Comparison of ENCODE assay signal across 20 cellular contexts in the genomic region with DNA sequence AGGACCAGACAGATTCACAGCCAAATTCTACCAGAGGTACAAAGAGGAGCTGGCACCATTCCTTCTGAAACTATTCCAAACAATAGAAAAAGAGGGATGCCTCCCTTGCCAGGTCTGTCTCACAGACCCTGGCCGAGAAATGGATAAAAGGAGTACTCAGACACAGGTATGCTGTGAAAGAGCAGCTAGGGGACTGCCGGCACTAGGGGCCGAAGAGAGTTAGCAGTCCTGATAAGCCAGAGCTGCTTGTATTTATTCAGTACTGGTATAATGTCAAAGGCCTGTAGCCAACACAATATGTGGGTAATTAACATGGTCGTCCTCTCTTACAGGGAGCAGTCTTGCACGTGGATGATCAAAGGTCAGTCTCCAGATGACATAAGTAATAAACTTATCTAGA.
"Had no signal": no experiment of that assay in that cellular context is flagged by ENCODE, and none has a peak within 500 bp of the region (broad histone marks: within the 10 kb centered on the region; RNA-seq: fewer than 3 reads in every experiment).

No MANE protein-coding gene starts in this region.

- H3K9me3 ChIP-seq: colonic mucosa, ovary, right atrium auricular region, thoracic aorta had no signal

- H3K79me2 ChIP-seq: hepatocyte had no signal

- H3K27ac ChIP-seq: colonic mucosa, foreskin keratinocyte, hepatocyte, ovary, right atrium auricular region, sigmoid colon, skin epidermis, stomach, thoracic aorta, transverse colon had no signal

- H3K4me2 ChIP-seq: hepatocyte had no signal

- H3K4me1 ChIP-seq: colonic mucosa, foreskin keratinocyte, right atrium auricular region, sigmoid colon, stomach, transverse colon had no signal

- H3K4me3 Mint-ChIP-seq: natural killer cell, neural crest cell had no signal

- H3K4me1 Mint-ChIP-seq: natural killer cell, neural crest cell had no signal

- ATAC-seq: foreskin keratinocyte, left lobe of liver, natural killer cell had no signal

- H2AFZ ChIP-seq: hepatocyte had no signal

- H3K27me3 ChIP-seq: colonic mucosa, foreskin keratinocyte, hepatocyte, ovary, right atrium auricular region, sigmoid colon, stomach, transverse colon had no signal

- H3K27ac Mint-ChIP-seq: natural killer cell had no signal

- H3K36me3 ChIP-seq: colonic mucosa, ovary, right atrium auricular region, sigmoid colon, stomach, thoracic aorta, transverse colon had no signal

- H3K4me3 ChIP-seq: colonic mucosa, hepatocyte, ovary, right atrium auricular region, sigmoid colon, skin epidermis, stomach, thoracic aorta, transverse colon had no signal

- DNase-seq: colonic mucosa; dermis blood vessel endothelial cell; erythroblast; foreskin keratinocyte; kidney glomerular epithelial cell; mammary epithelial cell; natural killer cell; nucleus accumbens; ovary; sigmoid colon; stimulated activated naive CD4-positive, alpha-beta T cell; stomach; substantia nigra; transverse colon had no signal
